In genomic region chr1:220786057-220786336, GRCh38 we compare ENCODE assay signal across 1 cellular context.
TF ChIP-seq lines count a peak whose summit lies in the region.

No MANE protein-coding gene starts in this region.

TF ChIP-seq in A549, 52 proteins besides CTCF, POLR2A, EP300 and RAD21:
- no peak for TF ChIP-seq FOSB (CRISPR knock-in tag; IDR thresholded peaks at IDR 0.05)
